In genomic region chrX:137305404-137305803, GRCh38 we compare ENCODE assay signal across 7 cellular contexts.
"Had no signal": no experiment of that assay in that cellular context is flagged by ENCODE, and none has a peak within 500 bp of the region (broad histone marks: within the 10 kb centered on the region; RNA-seq: fewer than 3 reads in every experiment).

No MANE protein-coding gene starts in this region.

- FAIRE-seq: G401.6, GM12878, GM12892, GM18507, GM19239 had no signal

- ATAC-seq: GM12878 had no signal

- DNase-seq: GDM1, GF-D8 had no signal

- H3K4me3 ChIP-seq: GM12878 had no signal
